21 cellular contexts compared by ENCODE assay signal in the genomic region with DNA sequence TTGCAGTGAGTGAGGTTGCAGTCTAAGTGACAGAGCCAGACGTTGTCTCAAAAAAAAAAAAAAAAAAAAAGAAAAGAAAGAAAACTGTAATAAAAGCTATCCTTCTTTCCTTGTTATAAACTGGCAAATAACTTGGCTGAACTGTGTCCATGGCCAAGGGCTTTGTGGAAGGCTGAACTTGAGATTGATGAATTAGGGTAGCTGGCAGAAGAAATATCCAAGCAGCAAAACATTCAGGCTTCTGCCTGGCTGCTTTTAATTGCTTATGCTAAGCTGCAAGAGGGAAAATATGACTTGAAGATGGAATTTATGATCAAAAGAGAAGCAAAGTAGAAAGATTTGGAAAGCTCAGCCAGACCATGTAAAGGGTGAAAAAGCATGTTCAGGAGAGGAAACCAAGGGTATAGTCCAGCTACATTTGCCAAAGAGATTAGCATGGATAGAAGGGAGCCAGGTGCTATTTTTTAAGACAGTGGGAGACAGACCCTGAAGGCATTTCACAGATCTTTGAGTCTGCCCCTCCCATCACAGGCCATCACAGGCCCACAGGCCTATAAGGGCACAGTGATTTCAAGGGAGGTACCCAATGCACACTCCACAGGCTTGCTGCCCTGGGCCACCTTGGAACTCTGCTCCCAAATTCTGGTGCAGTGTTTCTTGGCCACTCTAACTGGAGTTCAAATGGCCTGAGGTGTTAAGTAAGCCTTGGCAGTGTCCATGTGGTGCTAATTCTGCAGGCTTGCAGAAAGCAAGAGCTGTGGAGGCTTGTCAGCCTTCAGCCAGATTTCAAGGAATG.
DNase-seq lines count a peak whose midpoint lies in the region; ATAC-seq and TF ChIP-seq lines count a peak whose summit lies in the region.
"Had no signal": no experiment of that assay in that cellular context is flagged by ENCODE, and none has a peak within 500 bp of the region (broad histone marks: within the 10 kb centered on the region; RNA-seq: fewer than 3 reads in every experiment).

No MANE protein-coding gene starts in this region.

- intact Hi-C loops in ascending aorta (cut with DNase I) = no loop called here
- intact Hi-C loops in sciatic nerve (cut with DNase I) = no loop called here
- intact Hi-C loops in natural killer cell (cut with micrococcal nuclease) = no loop called here

- ATAC-seq in sciatic nerve (peak; percentile 52), natural killer cell (no peak)

- H3K27me3 Mint-ChIP-seq in natural killer cell (ENCODE audit: low read depth in 2 of 2) = no peaks in the 10 kb centered on the region
- H3K27me3 Mint-ChIP-seq: CD4-positive, alpha-beta T cell had no signal

- H3K4me3 ChIP-seq in ascending aorta = no peak overlapping the region
- H3K4me3 ChIP-seq: BLaER1, SJCRH30 had no signal

- no peaks in the 10 kb centered on the region for H3K27me3 ChIP-seq in ascending aorta
- H3K27me3 ChIP-seq: BLaER1, SJCRH30 had no signal

- H3K9me3 ChIP-seq in ascending aorta = no peaks in the 10 kb centered on the region
- H3K9me3 ChIP-seq: BLaER1, SJCRH30 had no signal

- TF ChIP-seq CTCF in ascending aorta (IDR thresholded peaks at IDR 0.05) (no peak), natural killer cell (IDR thresholded peaks at IDR 0.05) (no peak)

- H3K9me3 Mint-ChIP-seq in natural killer cell = peaks cover 0 to 4% of the 10 kb centered on the region in 2 donors
- H3K9me3 Mint-ChIP-seq: CD4-positive, alpha-beta T cell had no signal

- no peak overlapping the region for H3K4me3 Mint-ChIP-seq in natural killer cell
- H3K4me3 Mint-ChIP-seq: CD4-positive, alpha-beta T cell had no signal

- H3K27ac ChIP-seq in ascending aorta = peak overlapping the region; percentile 76 to 80
- H3K27ac ChIP-seq: BLaER1, KMS-11, SJCRH30 had no signal

- H3K27ac Mint-ChIP-seq in natural killer cell = no peak overlapping the region
- H3K27ac Mint-ChIP-seq: CD4-positive, alpha-beta T cell had no signal

- peak; percentile 28 for DNase-seq in ELF-1 (ENCODE audit: low read depth, low spot score)
- DNase-seq in ascending aorta (ENCODE audit: low spot score in 2 of 2) = no peak
- DNase-seq in medulla oblongata (ENCODE audit: extremely low spot score) = peak; percentile 59
- DNase-seq in sciatic nerve (ENCODE audit: low spot score) = no peak
- no peak for DNase-seq in activated naive CD4-positive, alpha-beta T cell treated with anti-CD3 and anti-CD28 coated beads, Interleukin-2, amount 50 U/mL, for 16 hours
- DNase-seq in activated gamma-delta T cell (lab: John Stamatoyannopoulos, UW) = no peak
- DNase-seq in DMS53 treated with DMSO at 0.1 percent for 48 hours (lab: John Stamatoyannopoulos, UW; ENCODE audit: unreplicated experiment) = no peak
- no peak for DNase-seq in natural killer cell
- DNase-seq: CD4-positive, alpha-beta T cell; COR-L47; DMS79 treated with DMSO at 0.1 percent for 48 hours; H7; NCI-H1105 treated with DMSO at 0.1 percent for 48 hours; NCI-H1694; NCI-H2081 treated with DMSO at 0.1 percent for 48 hours; NCI-H2171 treated with DMSO at 0.1 percent for 48 hours; NCI-H526 treated with DMSO at 0.1 percent for 48 hours; OCI-M1; SJCRH30 had no signal

- no peaks in the 10 kb centered on the region for H3K4me1 Mint-ChIP-seq in natural killer cell

- H3K4me1 ChIP-seq in ascending aorta = peaks cover 0 to 11% of the 10 kb centered on the region in 2 donors
- H3K4me1 ChIP-seq: BLaER1, SJCRH30 had no signal

- H3K36me3 ChIP-seq in ascending aorta = no peaks in the 10 kb centered on the region
- H3K36me3 ChIP-seq: BLaER1, SJCRH30 had no signal

- H3K36me3 Mint-ChIP-seq in natural killer cell = no peaks in the 10 kb centered on the region

Comparison
In these comparisons a context has a peak if more than half of its experiments do, and no peak if none do; other contexts are left out.
1. DNase-seq: peak in ELF-1 (single experiment) and medulla oblongata (single experiment); none in ascending aorta (0 of 2), sciatic nerve (single experiment), activated naive CD4-positive, alpha-beta T cell treated with anti-CD3 and anti-CD28 coated beads, Interleukin-2, amount 50 U/mL, for 16 hours (single experiment), activated gamma-delta T cell (single experiment), DMS53 treated with DMSO at 0.1 percent for 48 hours (single experiment) and natural killer cell (single experiment).